Comparison of ENCODE assay signal across 1 cellular context in genomic region chr22:19134176-19134831, GRCh38.
TF ChIP-seq lines count a peak whose summit lies in the region.

No MANE protein-coding gene starts in this region.

TF ChIP-seq in K562, 482 proteins besides CTCF, POLR2A, EP300 and RAD21:
- TF ChIP-seq NCOA6 (IDR thresholded peaks at IDR 0.05) (no peak), ZBTB40 (IDR thresholded peaks at IDR 0.05) (no peak), ZBTB40 (CRISPR knock-in tag; IDR thresholded peaks at IDR 0.05) (0 out of 2 replicates have a peak, but pooled peaks have one; percentile 19), PCBP1 (IDR thresholded peaks at IDR 0.05; ENCODE audit: low read depth, low read length, poor library complexity, severe bottlenecking) (peak; percentile 56), IRF2 (CRISPR knock-in tag; IDR thresholded peaks at IDR 0.05) (peak; percentile 42; the same call in 1 of the 2 replicates), SUPT5H (IDR thresholded peaks at IDR 0.05) (0 out of 2 replicates have a peak, but pooled peaks have one; percentile 16), NCOA4 (IDR thresholded peaks at IDR 0.05; ENCODE audit: partially characterized antibody) (no peak), THAP12 (CRISPR knock-in tag; IDR thresholded peaks at IDR 0.05) (0 out of 2 replicates have a peak, but pooled peaks have one; percentile 9), POLR2G (IDR thresholded peaks at IDR 0.05; ENCODE audit: low read depth, low read length) (peak; percentile 70), ZNF282 (CRISPR knock-in tag; IDR thresholded peaks at IDR 0.05) (0 out of 2 replicates have a peak, but pooled peaks have one; percentile 77), MECOM (CRISPR knock-in tag; IDR thresholded peaks at IDR 0.05) (no peak), ZC3H4 (CRISPR knock-in tag; IDR thresholded peaks at IDR 0.05; ENCODE audit: borderline replicate concordance) (peak; percentile 70; the same call in 1 of the 2 replicates), NONO (IDR thresholded peaks at IDR 0.05; ENCODE audit: low read depth in 2 of 2, low read length in 1 of 2) (no peak), PRMT5 (CRISPR knock-in tag; IDR thresholded peaks at IDR 0.05) (0 out of 2 replicates have a peak, but pooled peaks have one; percentile 40), RBFOX2 (IDR thresholded peaks at IDR 0.05; ENCODE audit: low read depth, low read length) (peak; percentile 51), EZH2 (IDR thresholded peaks at IDR 0.05; ENCODE audit: borderline replicate concordance, low read depth, low read length) (no peak)
